ENCODE assay signal across 7 cellular contexts in the genomic region with DNA sequence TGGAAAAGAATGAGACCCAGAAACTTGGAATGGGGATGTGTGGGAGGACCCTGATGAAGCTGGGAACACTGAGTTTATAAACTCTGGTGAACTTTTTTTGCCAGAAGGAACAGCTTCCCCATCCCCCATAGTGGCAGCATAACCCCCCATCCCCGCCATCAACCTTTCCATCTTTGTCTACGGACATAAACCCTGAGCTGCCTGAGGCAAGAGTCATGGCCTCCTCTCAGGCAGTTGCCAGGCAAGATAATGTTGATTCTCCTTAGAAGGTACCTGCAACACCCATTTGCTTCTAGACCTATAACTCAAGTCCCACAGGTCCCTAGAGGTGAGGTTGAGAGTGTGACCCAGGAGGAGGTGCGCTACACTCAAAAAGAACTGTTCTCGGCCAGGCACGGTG.
"Had no signal": no experiment of that assay in that cellular context is flagged by ENCODE, and none has a peak within 500 bp of the region (broad histone marks: within the 10 kb centered on the region; RNA-seq: fewer than 3 reads in every experiment).

No MANE protein-coding gene starts in this region.

- H3K4me3 ChIP-seq: GM23248 had no signal

- H3K27ac ChIP-seq: GM23248, KMS-11 had no signal

- H2AFZ ChIP-seq: GM23248 had no signal

- H3K4me2 ChIP-seq: KMS-11 had no signal

- DNase-seq: GM23248, GOT3, H7, HCEC 1CT, IMR-90, KBM-7 had no signal

- H3K9ac ChIP-seq: GM23248, KMS-11 had no signal
